ENCODE assay signal across 22 cellular contexts in genomic region chr9:109176386-109176785, GRCh38. TPM values are rescaled to one million over a fixed set of nuclear protein-coding genes. Genes with fewer than 3 reads are reported as not detected.
DNase-seq lines count a peak whose midpoint lies in the region; ATAC-seq, FAIRE-seq and TF ChIP-seq lines count a peak whose summit lies in the region.
"Had no signal": no experiment of that assay in that cellular context is flagged by ENCODE, and none has a peak within 500 bp of the region (broad histone marks: within the 10 kb centered on the region; RNA-seq: fewer than 3 reads in every experiment).

No MANE protein-coding gene starts in this region.

- no peaks in the 10 kb centered on the region for H3K4me1 ChIP-seq in mesenchymal stem cell (ENCODE audit: control insufficient read depth, insufficient read depth, low read depth, low read length)
- H3K4me1 ChIP-seq: A549 had no signal

- H3K4me2 ChIP-seq in mesenchymal stem cell (ENCODE audit: low read length, poor library complexity, severe bottlenecking) = no peak overlapping the region
- H3K4me2 ChIP-seq: A549 had no signal

- no peak overlapping the region for H2BK120ac ChIP-seq in mesenchymal stem cell (ENCODE audit: low read depth, low read length)

- no peak for TF ChIP-seq CTCF in bronchial epithelial cell (IDR thresholded peaks at IDR 0.05; ENCODE audit: insufficient read depth, low read length, severe bottlenecking)

- H3K14ac ChIP-seq in mesenchymal stem cell (ENCODE audit: low read length in 2 of 2) = no peak overlapping the region

- peak overlapping the region; percentile 27 for H2AFZ ChIP-seq in mesenchymal stem cell (ENCODE audit: low read depth, low read length)
- H2AFZ ChIP-seq: GM23248 had no signal

- H3K4me3 ChIP-seq in bronchial epithelial cell (ENCODE audit: low read depth, low read length) = no peak overlapping the region
- no peak overlapping the region for H3K4me3 ChIP-seq in mesenchymal stem cell (ENCODE audit: insufficient read depth in 1 of 2, low read depth in 1 of 2, low read length in 2 of 2)
- H3K4me3 ChIP-seq: A549, GM12878, GM23248 had no signal

- DNase-seq in ELF-1 (ENCODE audit: low read depth, low spot score) (peak; percentile 78), bronchial epithelial cell (ENCODE audit: low read depth) (peak; percentile 14), mesenchymal stem cell (no peak), ureter (ENCODE audit: low spot score) (peak; percentile 57), germinal center (ENCODE audit: low spot score) (no peak)
- DNase-seq: 8988T; ACHN; C1 segment of cervical spinal cord; CD4-positive, alpha-beta memory T cell; COR-L47; DMS153; DND-41; GDM1; GM23248; H7 had no signal

- no peaks in the 10 kb centered on the region for H3K27me3 ChIP-seq in bronchial epithelial cell (ENCODE audit: control insufficient read depth, insufficient read depth, low read length)
- peaks cover 9 to 29% of the 10 kb centered on the region in 2 experiments for H3K27me3 ChIP-seq in mesenchymal stem cell (ENCODE audit: control insufficient read depth in 1 of 2, insufficient read depth in 1 of 2, low read length in 2 of 2)

- no peak overlapping the region for H3K18ac ChIP-seq in mesenchymal stem cell (ENCODE audit: low read depth in 1 of 2, low read length in 2 of 2)

- no peak overlapping the region for H2BK15ac ChIP-seq in mesenchymal stem cell (ENCODE audit: low read depth, poor library complexity, severe bottlenecking)

- H3K79me1 ChIP-seq in mesenchymal stem cell (replicated peaks; ENCODE audit: low read length, poor library complexity, severe bottlenecking) = no peaks in the 10 kb centered on the region

- no peak overlapping the region for H3K9ac ChIP-seq in mesenchymal stem cell (ENCODE audit: low read length)
- H3K9ac ChIP-seq: GM23248 had no signal

- H3K23ac ChIP-seq in mesenchymal stem cell (ENCODE audit: low read length in 2 of 2) = no peak overlapping the region

- H2BK12ac ChIP-seq in mesenchymal stem cell (ENCODE audit: low read length in 2 of 2) = no peak overlapping the region

- ATAC-seq in GM21447 (IDR thresholded peaks at IDR 0.05; ENCODE audit: unreplicated experiment) (no peak), GM18502 (IDR thresholded peaks at IDR 0.05; ENCODE audit: poor library complexity, unreplicated experiment) (no peak)
- ATAC-seq: A549, GM12878, HCT116 had no signal

- H3K9me3 ChIP-seq in mesenchymal stem cell (ENCODE audit: control insufficient read depth, low read length) = no peaks in the 10 kb centered on the region
- H3K9me3 ChIP-seq: A549 had no signal

- no peak overlapping the region for H2BK5ac ChIP-seq in mesenchymal stem cell (ENCODE audit: low read depth, low read length, poor library complexity, severe bottlenecking)

- no peak for FAIRE-seq in bronchial epithelial cell (lab: Jason Lieb, UNC)
- FAIRE-seq: A549, GM12878, GM18507, H1 had no signal

- no peak overlapping the region for H2AK5ac ChIP-seq in mesenchymal stem cell (ENCODE audit: low read length, severe bottlenecking)

- no peak overlapping the region for H3K27ac ChIP-seq in mesenchymal stem cell (ENCODE audit: low read length, poor library complexity, severe bottlenecking)
- H3K27ac ChIP-seq: A549, GM23248 had no signal

- H4K91ac ChIP-seq in mesenchymal stem cell (ENCODE audit: low read length) = no peak overlapping the region

- no peak overlapping the region for H3K4ac ChIP-seq in mesenchymal stem cell (ENCODE audit: low read depth in 1 of 2, low read length in 2 of 2)

- no peak overlapping the region for H4K8ac ChIP-seq in mesenchymal stem cell (ENCODE audit: low read length)

- 68% methylated on average over 7 of the region's 8 CpGs for WGBS in mesenchymal stem cell

- no peaks in the 10 kb centered on the region for H3K36me3 ChIP-seq in bronchial epithelial cell (ENCODE audit: control insufficient read depth, insufficient read depth, low read length)
- H3K36me3 ChIP-seq in mesenchymal stem cell (ENCODE audit: control insufficient read depth in 1 of 2, insufficient read depth in 2 of 2, low read depth in 1 of 2, low read length in 2 of 2) = no peaks in the 10 kb centered on the region

RNA-seq across cellular contexts. Expression of gene FRRS1L, which starts 9.3 kb away (rescaled TPM):
- total RNA-seq in bronchial epithelial cell = under 0.01 TPM in 1 of 2 replicates, not detected in the other
- polyA plus RNA-seq in mesenchymal stem cell (2013, experiment 1 of 2) = not detected
- 0.01 TPM for polyA plus RNA-seq in mesenchymal stem cell (2013, experiment 2 of 2)
- total RNA-seq in ureter = 11.0 TPM
- total RNA-seq: CD4-positive, alpha-beta memory T cell; GM12878; GM23248 had no signal
- polyA plus RNA-seq: CD4-positive, alpha-beta memory T cell; GM12878; GM23248 had no signal

RNA-seq across cellular contexts. Expression of gene TMEM245, which starts 56.6 kb away (rescaled TPM):
- total RNA-seq in bronchial epithelial cell (34.2 and 37.1 TPM in 2 replicates), ureter (67.7 TPM)
- 37.3 TPM for polyA plus RNA-seq in mesenchymal stem cell (2013, experiment 1 of 2)
- polyA plus RNA-seq in mesenchymal stem cell (2013, experiment 2 of 2) = 38.3 TPM

Comparison
In these comparisons a context has a peak if more than half of its experiments do, and no peak if none do; other contexts are left out.
1. DNase-seq: peak in ELF-1 (single experiment), bronchial epithelial cell (single experiment) and ureter (single experiment); none in mesenchymal stem cell (single experiment) and germinal center (single experiment).
2. RNA of gene FRRS1L, which starts 9.3 kb away (total RNA-seq): 11.0 TPM in ureter (single experiment); under 0.01 TPM in bronchial epithelial cell; every median in the first group is over 10 times any median in the second.